24 cellular contexts compared by ENCODE assay signal in the genomic region with DNA sequence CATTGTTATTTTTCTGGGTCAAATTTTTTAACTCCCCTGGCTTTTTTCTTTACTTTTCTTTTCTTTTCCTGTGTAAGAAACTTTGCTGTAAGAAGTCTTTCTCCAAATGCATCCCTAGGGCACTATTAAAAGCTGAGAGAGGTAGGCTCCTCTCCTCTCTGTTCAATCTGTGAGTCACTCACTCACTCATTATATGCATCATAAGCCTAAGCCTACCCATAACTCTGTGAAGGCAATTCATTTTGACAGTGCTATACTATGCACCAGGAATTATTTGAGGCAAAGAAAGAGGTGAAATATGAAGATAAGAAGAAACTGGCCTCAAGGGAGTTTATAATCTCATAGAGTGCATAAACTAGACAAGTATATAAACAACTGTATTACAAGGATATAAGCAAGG.
A peak's percentile ranks its signal among the peaks of the same experiment; 100 is the strongest.
DNase-seq lines count a peak whose midpoint lies in the region; FAIRE-seq and TF ChIP-seq lines count a peak whose summit lies in the region.
"Had no signal": no experiment of that assay in that cellular context is flagged by ENCODE, and none has a peak within 500 bp of the region (broad histone marks: within the 10 kb centered on the region; RNA-seq: fewer than 3 reads in every experiment).

No MANE protein-coding gene starts in this region.

- FAIRE-seq in keratinocyte (lab: Jason Lieb, UNC) (peak; percentile 68), RCC 7860 (lab: Jason Lieb, UNC) (no peak)

- DNase-seq in AG08395 (ENCODE audit: low spot score) (peak; percentile 48), HT1080 (ENCODE audit: low read depth) (peak; percentile 53), astrocyte of the spinal cord (ENCODE audit: low read depth, low spot score) (peak; percentile 61), keratinocyte (ENCODE audit: low read depth, low spot score) (no peak), HK-2 (ENCODE audit: unreplicated experiment) (no peak), RCC 7860 (ENCODE audit: low spot score) (no peak), type B pancreatic cell (ENCODE audit: extremely low spot score, unreplicated experiment) (no peak)
- DNase-seq in activated CD4-positive, alpha-beta T cell treated with anti-CD3 and anti-CD28 coated beads, Interleukin-2, amount 10 ng/mL, durations not matched to agents 7 days and 5 days: no peak
- DNase-seq: activated CD4-positive, CD25-positive, alpha-beta regulatory T cell; activated CD8-positive, alpha-beta memory T cell treated with anti-CD3 and anti-CD28 coated beads for 24 hours; activated naive CD8-positive, alpha-beta T cell treated with anti-CD3 and anti-CD28 coated beads for 36 hours; caudate nucleus; DND-41; effector CD8-positive, alpha-beta T cell; left lung; NCI-H1092 treated with DMSO at 0.1 percent for 48 hours; NCI-H2081; NCI-H524 treated with DMSO at 0.1 percent for 48 hours; stimulated activated naive CD4-positive, alpha-beta T cell; trophoblast cell had no signal

- CTCF ChIA-PET in activated CD4-positive, alpha-beta T cell treated with anti-CD3 and anti-CD28 coated beads, Interleukin-2, amount 10 ng/mL, durations not matched to agents 7 days and 5 days (lab: Charles Lee): no interaction called here

- no peaks in the 10 kb centered on the region for H3K36me3 Mint-ChIP-seq in activated CD4-positive, alpha-beta T cell treated with anti-CD3 and anti-CD28 coated beads, Interleukin-2, amount 10 ng/mL, durations not matched to agents 7 days and 5 days (ENCODE audit: low read depth)
- H3K36me3 Mint-ChIP-seq in type B pancreatic cell: no peaks in the 10 kb centered on the region
- H3K36me3 Mint-ChIP-seq: activated naive CD8-positive, alpha-beta T cell treated with anti-CD3 and anti-CD28 coated beads for 36 hours had no signal

- no peaks in the 10 kb centered on the region for H3K79me2 ChIP-seq in keratinocyte (ENCODE audit: control insufficient read depth, insufficient read depth, low read length)

- no peak overlapping the region for H3K27ac ChIP-seq in keratinocyte (ENCODE audit: control insufficient read depth, insufficient read depth, low read length)
- H3K27ac ChIP-seq: KMS-11, left lung, right atrium auricular region had no signal

- POLR2A ChIA-PET in activated CD4-positive, alpha-beta T cell treated with anti-CD3 and anti-CD28 coated beads, Interleukin-2, amount 10 ng/mL, durations not matched to agents 7 days and 5 days (lab: Charles Lee): no interaction called here

- H3K9me1 ChIP-seq in keratinocyte (ENCODE audit: control insufficient read depth, extremely low read depth, insufficient read depth, low read length): no peaks in the 10 kb centered on the region

- H3K4me3 Mint-ChIP-seq in activated CD4-positive, alpha-beta T cell treated with anti-CD3 and anti-CD28 coated beads, Interleukin-2, amount 10 ng/mL, durations not matched to agents 7 days and 5 days: no peak overlapping the region
- H3K4me3 Mint-ChIP-seq in type B pancreatic cell: no peak overlapping the region
- H3K4me3 Mint-ChIP-seq: activated naive CD8-positive, alpha-beta T cell treated with anti-CD3 and anti-CD28 coated beads for 36 hours; T-helper 2 cell treated with Interferon-gamma antibody and Interleukin-4, amounts not matched to agents 5 μg/mL and 100 μg/mL, for 36 hours had no signal

- H3K27ac Mint-ChIP-seq in activated CD4-positive, alpha-beta T cell treated with anti-CD3 and anti-CD28 coated beads, Interleukin-2, amount 10 ng/mL, durations not matched to agents 7 days and 5 days: no peak overlapping the region
- no peak overlapping the region for H3K27ac Mint-ChIP-seq in type B pancreatic cell
- H3K27ac Mint-ChIP-seq: activated naive CD8-positive, alpha-beta T cell treated with anti-CD3 and anti-CD28 coated beads for 36 hours; T-helper 2 cell treated with Interferon-gamma antibody and Interleukin-4, amounts not matched to agents 5 μg/mL and 100 μg/mL, for 36 hours had no signal

- peaks cover 4% of the 10 kb centered on the region for H3K9me3 ChIP-seq in keratinocyte (ENCODE audit: control insufficient read depth, low read depth, low read length)
- H3K9me3 ChIP-seq: HAP-1, right atrium auricular region had no signal

- no peaks in the 10 kb centered on the region for H3K36me3 ChIP-seq in keratinocyte (ENCODE audit: control insufficient read depth in 2 of 2, extremely low read depth in 1 of 2, insufficient read depth in 2 of 2, low read length in 2 of 2)
- H3K36me3 ChIP-seq: HAP-1, left lung, right atrium auricular region had no signal

- H3K9me3 Mint-ChIP-seq in activated CD4-positive, alpha-beta T cell treated with anti-CD3 and anti-CD28 coated beads, Interleukin-2, amount 10 ng/mL, durations not matched to agents 7 days and 5 days: peaks cover 7% of the 10 kb centered on the region
- no peaks in the 10 kb centered on the region for H3K9me3 Mint-ChIP-seq in type B pancreatic cell

- in situ Hi-C loops in astrocyte of the spinal cord (cut with HindIII; ENCODE audit: low sequenced_read_pairs): no loop called here

- no peaks in the 10 kb centered on the region for H3K27me3 Mint-ChIP-seq in activated CD4-positive, alpha-beta T cell treated with anti-CD3 and anti-CD28 coated beads, Interleukin-2, amount 10 ng/mL, durations not matched to agents 7 days and 5 days
- peaks cover 6% of the 10 kb centered on the region for H3K27me3 Mint-ChIP-seq in type B pancreatic cell
- H3K27me3 Mint-ChIP-seq: activated naive CD8-positive, alpha-beta T cell treated with anti-CD3 and anti-CD28 coated beads for 36 hours had no signal

- no peak for TF ChIP-seq CTCF in astrocyte of the spinal cord (IDR thresholded peaks at IDR 0.05; ENCODE audit: low read depth, low read length)
- TF ChIP-seq CTCF in keratinocyte (optimal IDR thresholded peaks at IDR 0.05 in 1 of 3, IDR thresholded peaks at IDR 0.05 in 1 of 3, conservative IDR thresholded peaks at IDR 0.05 in 1 of 3; ENCODE audit: extremely low read depth in 1 of 3, insufficient read depth in 2 of 3, low read length in 3 of 3): no peak
- TF ChIP-seq CTCF in type B pancreatic cell (conservative IDR thresholded peaks at IDR 0.05): no peak

- no peaks in the 10 kb centered on the region for H3K4me1 ChIP-seq in keratinocyte (ENCODE audit: control insufficient read depth, extremely low read depth, insufficient read depth, low read length)
- H3K4me1 ChIP-seq: HAP-1, left lung, right atrium auricular region had no signal

- H2AFZ ChIP-seq in keratinocyte (ENCODE audit: control insufficient read depth, low read length): no peak overlapping the region

- H3K4me2 ChIP-seq in keratinocyte (ENCODE audit: control insufficient read depth, extremely low read depth, insufficient read depth, low read depth, low read length): no peak overlapping the region
- H3K4me2 ChIP-seq: KMS-11 had no signal

- H3K9ac ChIP-seq in keratinocyte (ENCODE audit: control insufficient read depth, extremely low read depth, insufficient read depth, low read length): no peak overlapping the region
- H3K9ac ChIP-seq: KMS-11 had no signal

- no peaks in the 10 kb centered on the region for H4K20me1 ChIP-seq in keratinocyte (ENCODE audit: control insufficient read depth, extremely low read depth, insufficient read depth, low read length)

- no peaks in the 10 kb centered on the region for H3K4me1 Mint-ChIP-seq in activated CD4-positive, alpha-beta T cell treated with anti-CD3 and anti-CD28 coated beads, Interleukin-2, amount 10 ng/mL, durations not matched to agents 7 days and 5 days
- no peaks in the 10 kb centered on the region for H3K4me1 Mint-ChIP-seq in type B pancreatic cell (ENCODE audit: unreplicated experiment)
- H3K4me1 Mint-ChIP-seq: activated naive CD8-positive, alpha-beta T cell treated with anti-CD3 and anti-CD28 coated beads for 36 hours had no signal

- H3K4me3 ChIP-seq in astrocyte of the spinal cord (ENCODE audit: low read depth, low read length) (no peak overlapping the region), keratinocyte (ENCODE audit: control insufficient read depth in 2 of 3, extremely low read depth in 1 of 3, insufficient read depth in 2 of 3, low read depth in 1 of 3, low read length in 3 of 3) (no peak overlapping the region)
- H3K4me3 ChIP-seq: HAP-1, left lung, right atrium auricular region had no signal

- dilution Hi-C loops in keratinocyte (cut with MboI; ENCODE audit: extremely low pct_ligation_motif_present, low sequenced_read_pairs): no loop called here

- H3K27me3 ChIP-seq in keratinocyte (ENCODE audit: control insufficient read depth, extremely low read depth, insufficient read depth, low read length): no peaks in the 10 kb centered on the region
- H3K27me3 ChIP-seq: left lung, right atrium auricular region had no signal

Comparison
In these comparisons a context has a peak if more than half of its experiments do, and no peak if none do; other contexts are left out.
1. DNase-seq: peak in AG08395 (single experiment), HT1080 (single experiment) and astrocyte of the spinal cord (single experiment); none in keratinocyte (single experiment), HK-2 (single experiment), RCC 7860 (single experiment), activated CD4-positive, alpha-beta T cell treated with anti-CD3 and anti-CD28 coated beads, Interleukin-2, amount 10 ng/mL, durations not matched to agents 7 days and 5 days (single experiment) and type B pancreatic cell (single experiment).